In the genomic region with DNA sequence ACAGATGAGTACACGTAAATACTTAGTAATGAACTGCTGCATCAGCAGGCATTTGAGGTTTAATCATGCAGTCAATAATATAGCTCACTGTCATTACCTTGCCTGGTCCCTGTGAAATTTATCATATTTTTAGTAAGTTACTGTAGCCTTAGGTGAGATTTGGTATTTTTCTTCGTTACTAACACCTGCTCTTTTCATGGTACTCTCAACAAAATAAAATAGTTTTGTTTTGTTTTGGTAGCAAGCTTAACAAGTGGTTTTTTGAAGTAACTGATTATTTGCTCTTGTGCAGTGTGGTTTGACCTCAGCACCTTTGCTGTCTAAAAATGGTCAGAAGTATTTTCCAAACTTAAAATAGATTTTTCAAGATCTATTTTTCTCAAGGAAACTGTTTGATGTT, we compare ENCODE assay signal across 22 cellular contexts. TPM values are rescaled to one million over a fixed set of nuclear protein-coding genes. Genes with fewer than 3 reads are reported as not detected.
DNase-seq lines count a peak whose midpoint lies in the region; ATAC-seq, FAIRE-seq and TF ChIP-seq lines count a peak whose summit lies in the region.
"Had no signal": no experiment of that assay in that cellular context is flagged by ENCODE, and none has a peak within 500 bp of the region (broad histone marks: within the 10 kb centered on the region; RNA-seq: fewer than 3 reads in every experiment).

No MANE protein-coding gene starts in this region.

- CTCF ChIA-PET in CD8-positive, alpha-beta T cell (lab: Charles Lee): no interaction called here

- no peaks in the 10 kb centered on the region for H3K27me3 Mint-ChIP-seq in CD8-positive, alpha-beta T cell (ENCODE audit: low read depth)
- H3K27me3 Mint-ChIP-seq: stimulated activated naive B cell treated with anti-CD40 and anti-IgM and Interleukin-4, amounts not matched to agents 10 μg/mL and 1 μg/mL and 100 μg/mL, for 72 hours had no signal

- H3K4me3 Mint-ChIP-seq in CD8-positive, alpha-beta T cell: no peak overlapping the region
- H3K4me3 Mint-ChIP-seq: endodermal cell; GM23338; stimulated activated naive B cell treated with anti-CD40 and anti-IgM and Interleukin-4, amounts not matched to agents 10 μg/mL and 1 μg/mL and 100 μg/mL, for 72 hours had no signal

- no peak for TF ChIP-seq POLR2A in transverse colon (IDR thresholded peaks at IDR 0.05)

- no peaks in the 10 kb centered on the region for H3K9me3 Mint-ChIP-seq in CD8-positive, alpha-beta T cell
- H3K9me3 Mint-ChIP-seq: endodermal cell; GM23338; stimulated activated naive B cell treated with anti-CD40 and anti-IgM and Interleukin-4, amounts not matched to agents 10 μg/mL and 1 μg/mL and 100 μg/mL, for 72 hours had no signal

- no peaks in the 10 kb centered on the region for H3K4me1 ChIP-seq in CD8-positive, alpha-beta T cell (ENCODE audit: insufficient read depth, low read length)
- peaks cover 0 to 27% (median 5%) of the 10 kb centered on the region in 4 donors for H3K4me1 ChIP-seq in transverse colon

- peak; percentile 68 for FAIRE-seq in colon (lab: Jason Lieb, UNC)

- no peak overlapping the region for H3K27ac ChIP-seq in CD8-positive, alpha-beta T cell (ENCODE audit: low read depth, low read length)
- H3K27ac ChIP-seq in coronary artery (no peak overlapping the region), transverse colon (no peak overlapping the region)
- H3K27ac ChIP-seq: heart left ventricle had no signal

- H3K27me3 ChIP-seq in CD8-positive, alpha-beta T cell (ENCODE audit: insufficient read depth, low read length): no peaks in the 10 kb centered on the region
- H3K27me3 ChIP-seq in transverse colon: no peaks in the 10 kb centered on the region
- H3K27me3 ChIP-seq: heart left ventricle, MG63 had no signal

- DNase-seq in CD8-positive, alpha-beta T cell: no peak
- DNase-seq in LoVo (ENCODE audit: low spot score) (no peak), NCI-H82 treated with DMSO at 0.1 percent for 48 hours (lab: John Stamatoyannopoulos, UW; ENCODE audit: unreplicated experiment) (no peak), coronary artery (ENCODE audit: low spot score) (no peak), transverse colon (no peak)
- DNase-seq: activated CD4-positive, alpha-beta T cell treated with anti-CD3 and anti-CD28 coated beads, Interleukin-2, amount 50 U/mL, for 1 hour; activated naive CD4-positive, alpha-beta T cell; anterior cingulate cortex; central memory CD4-positive, alpha-beta T cell; endodermal cell; heart left ventricle; MG63; NCI-H187; occipital lobe; stimulated activated CD4-positive, alpha-beta T cell treated with anti-CD3 and anti-CD28 coated beads, Interleukin-15, amount 100 ng/mL, for 24 hours; stimulated activated naive B cell treated with anti-CD40 and anti-IgM and Interleukin-4, amounts not matched to agents 10 μg/mL and 1 μg/mL and 100 μg/mL, for 72 hours; trophoblast cell had no signal

- no peak for TF ChIP-seq CTCF in CD8-positive, alpha-beta T cell (IDR thresholded peaks at IDR 0.05)
- TF ChIP-seq CTCF in coronary artery (IDR thresholded peaks at IDR 0.05): no peak
- no peak for TF ChIP-seq CTCF in transverse colon (IDR thresholded peaks at IDR 0.05)

- H3K27ac Mint-ChIP-seq in CD8-positive, alpha-beta T cell: peak overlapping the region; percentile 29
- H3K27ac Mint-ChIP-seq: endodermal cell; stimulated activated naive B cell treated with anti-CD40 and anti-IgM and Interleukin-4, amounts not matched to agents 10 μg/mL and 1 μg/mL and 100 μg/mL, for 72 hours had no signal

- H3K36me3 ChIP-seq in CD8-positive, alpha-beta T cell (ENCODE audit: insufficient read depth, low read length): no peaks in the 10 kb centered on the region
- no peaks in the 10 kb centered on the region for H3K36me3 ChIP-seq in transverse colon
- H3K36me3 ChIP-seq: heart left ventricle, MG63 had no signal

- H3K4me3 ChIP-seq in CD8-positive, alpha-beta T cell (ENCODE audit: low read depth, low read length): no peak overlapping the region
- H3K4me3 ChIP-seq in coronary artery: no peak overlapping the region
- no peak overlapping the region for H3K4me3 ChIP-seq in transverse colon
- H3K4me3 ChIP-seq: GM23338, heart left ventricle, lung, MG63 had no signal

- TF ChIP-seq EP300 in transverse colon (IDR thresholded peaks at IDR 0.05; ENCODE audit: low read depth): no peak

- no peak for ATAC-seq in CD8-positive, alpha-beta T cell
- ATAC-seq in GM21381 (IDR thresholded peaks at IDR 0.05; ENCODE audit: unreplicated experiment) (peak; percentile 75), HG03108 (IDR thresholded peaks at IDR 0.05; ENCODE audit: unreplicated experiment) (peak; percentile 58)
- ATAC-seq: GM23338; heart left ventricle; stimulated activated naive B cell treated with anti-CD40 and anti-IgM and Interleukin-4, amounts not matched to agents 10 μg/mL and 1 μg/mL and 100 μg/mL, for 72 hours had no signal

- POLR2A ChIA-PET in CD8-positive, alpha-beta T cell (lab: Charles Lee): no interaction called here

- peaks cover 3% of the 10 kb centered on the region for H3K36me3 Mint-ChIP-seq in CD8-positive, alpha-beta T cell

- in situ Hi-C loops in transverse colon (cut with MboI; ENCODE audit: low pct_ligation_motif_present in 1 of 4, low pct_unique_long_range_greater_than_20kb in 1 of 4, low sequenced_read_pairs in 3 of 4): no loop called here

- 78 to 86% methylated on average over 2 of the region's 2 CpGs for WGBS in transverse colon (ENCODE audit: low coverage in 1 of 2), 2 donors

- intact Hi-C loops in CD8-positive, alpha-beta T cell (cut with DNase I, micrococcal nuclease): no loop called here
- intact Hi-C loops in transverse colon (cut with DNase I; ENCODE audit: low total_unique reads): no loop called here

- H3K4me1 Mint-ChIP-seq in CD8-positive, alpha-beta T cell (ENCODE audit: low read depth): peaks cover 20% of the 10 kb centered on the region

- H3K9me3 ChIP-seq in CD8-positive, alpha-beta T cell (ENCODE audit: low read length): no peaks in the 10 kb centered on the region
- no peaks in the 10 kb centered on the region for H3K9me3 ChIP-seq in transverse colon
- H3K9me3 ChIP-seq: heart left ventricle, MG63 had no signal

RNA-seq across cellular contexts. Expression of gene RPA3, which starts 20.8 kb away (rescaled TPM):
- total RNA-seq in CD8-positive, alpha-beta T cell: 10 to 100 TPM; 28.9 to 32.9 TPM
- total RNA-seq in transverse colon: 10 to 100 TPM in 2 of 4 donors, 1 to 10 TPM in 2; 1.4 to 24.6 (median 7.6) TPM
